ENCODE assay signal across 8 cellular contexts in the genomic region with DNA sequence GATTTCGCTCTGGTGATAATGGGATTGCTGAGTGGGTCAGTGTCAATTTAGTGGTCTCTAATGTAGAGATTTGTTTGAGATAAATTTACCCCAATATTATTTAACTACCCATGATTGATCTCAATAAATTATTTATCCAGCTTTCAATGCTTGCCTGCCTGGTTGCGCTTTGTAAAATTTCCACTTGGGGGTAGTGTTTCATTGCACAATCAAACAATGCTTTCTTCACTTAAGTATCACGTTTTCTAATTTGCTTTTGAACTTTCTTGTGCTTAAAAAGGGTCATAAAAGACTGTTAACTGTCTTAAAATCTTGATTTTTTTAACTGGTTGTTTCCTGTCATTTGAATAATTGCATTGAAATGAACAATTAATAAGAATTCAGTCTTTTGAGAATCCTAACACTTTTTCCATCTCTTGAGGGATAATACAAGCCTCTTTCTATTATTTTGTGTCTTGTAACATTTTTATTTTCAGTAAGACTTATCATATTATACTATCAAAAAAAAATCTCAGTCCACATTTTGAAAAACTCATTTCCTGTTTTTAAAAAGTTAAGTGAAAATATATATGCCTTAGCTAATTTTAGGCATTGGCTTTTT. TPM values are rescaled to one million over a fixed set of nuclear protein-coding genes. Genes with fewer than 3 reads are reported as not detected.
DNase-seq lines count a peak whose midpoint lies in the region; ATAC-seq and TF ChIP-seq lines count a peak whose summit lies in the region.

No MANE protein-coding gene starts in this region.

- peak; percentile 9 for DNase-seq in NCI-H2227 (lab: John Stamatoyannopoulos, UW; ENCODE audit: unreplicated experiment)
- no peak for DNase-seq in NCI-H2227 treated with DMSO at 0.1 percent for 48 hours (lab: John Stamatoyannopoulos, UW)
- DNase-seq in left lung = no peak
- no peak for DNase-seq in vagina (ENCODE audit: extremely low spot score in 2 of 2)
- DNase-seq in central memory CD4-positive, alpha-beta T cell = no peak

- H3K4me1 ChIP-seq in HUES48 (ENCODE audit: control insufficient read depth, insufficient read depth, low read length) (peaks cover 34% of the 10 kb centered on the region), left lung (peaks cover 0 to 16% of the 10 kb centered on the region in 2 donors), vagina (no peaks in the 10 kb centered on the region)

- no peaks in the 10 kb centered on the region for H3K4me1 Mint-ChIP-seq in activated T-helper 17 cell treated with anti-CD3 and anti-CD28 coated beads, Interleukin-2, amount 50 U/mL, for 72 hours

- ATAC-seq in GM19455 (IDR thresholded peaks at IDR 0.05; ENCODE audit: unreplicated experiment) (peak; percentile 56), left lung (peak; percentile 59)
- ATAC-seq in activated T-helper 17 cell treated with anti-CD3 and anti-CD28 coated beads, Interleukin-2, amount 50 U/mL, for 72 hours (replicated peaks) = no peak

- H3K36me3 Mint-ChIP-seq in activated T-helper 17 cell treated with anti-CD3 and anti-CD28 coated beads, Interleukin-2, amount 50 U/mL, for 72 hours (ENCODE audit: low read depth) = peaks cover 70% of the 10 kb centered on the region

- peaks cover 12% of the 10 kb centered on the region for H3K9me3 ChIP-seq in HUES48 (ENCODE audit: control insufficient read depth, insufficient read depth, low read length)
- H3K9me3 ChIP-seq in left lung = peaks cover 0 to 31% of the 10 kb centered on the region in 2 donors
- H3K9me3 ChIP-seq in vagina = peaks cover 8% of the 10 kb centered on the region

- H3K4me3 ChIP-seq in HUES48 (ENCODE audit: low read depth, low read length) = peak overlapping the region; percentile 39
- no peak overlapping the region for H3K4me3 ChIP-seq in left lung
- H3K4me3 ChIP-seq in vagina = no peak overlapping the region

- H3K36me3 ChIP-seq in HUES48 (ENCODE audit: control insufficient read depth, insufficient read depth, low read length) = peaks cover 33% of the 10 kb centered on the region
- peaks cover 0 to 39% of the 10 kb centered on the region in 2 donors for H3K36me3 ChIP-seq in left lung
- peaks cover 0 to 14% of the 10 kb centered on the region in 2 donors for H3K36me3 ChIP-seq in vagina

- H3K27ac ChIP-seq in HUES48 (ENCODE audit: low read depth, low read length) (peak overlapping the region; percentile 83), left lung (no peak overlapping the region), vagina (no peak overlapping the region)

- peaks cover 25% of the 10 kb centered on the region for H3K9me3 Mint-ChIP-seq in activated T-helper 17 cell treated with anti-CD3 and anti-CD28 coated beads, Interleukin-2, amount 50 U/mL, for 72 hours

- no peaks in the 10 kb centered on the region for H3K27me3 ChIP-seq in HUES48 (ENCODE audit: control insufficient read depth, insufficient read depth, low read length)
- H3K27me3 ChIP-seq in left lung = no peaks in the 10 kb centered on the region
- no peaks in the 10 kb centered on the region for H3K27me3 ChIP-seq in vagina

- H3K27me3 Mint-ChIP-seq in activated T-helper 17 cell treated with anti-CD3 and anti-CD28 coated beads, Interleukin-2, amount 50 U/mL, for 72 hours = no peaks in the 10 kb centered on the region

- H3K4me3 Mint-ChIP-seq in activated T-helper 17 cell treated with anti-CD3 and anti-CD28 coated beads, Interleukin-2, amount 50 U/mL, for 72 hours = no peak overlapping the region

- TF ChIP-seq POLR2A in vagina (IDR thresholded peaks at IDR 0.05) = no peak

- no peak overlapping the region for H3K9ac ChIP-seq in HUES48 (ENCODE audit: low read depth, low read length)

- peak overlapping the region; percentile 18 for H3K27ac Mint-ChIP-seq in activated T-helper 17 cell treated with anti-CD3 and anti-CD28 coated beads, Interleukin-2, amount 50 U/mL, for 72 hours

- intact Hi-C loops in left lung (cut with DNase I) = no loop called here
- intact Hi-C loops in vagina (cut with DNase I) = no loop called here

- peak; percentile 24 to 44 for TF ChIP-seq CTCF in left lung (IDR thresholded peaks at IDR 0.05)
- TF ChIP-seq CTCF in vagina (IDR thresholded peaks at IDR 0.05) = peak in 1 of 3 experiments; percentile 36

RNA-seq across cellular contexts. Expression of a gene that starts 18.7 kb away (rescaled TPM):
- 10 to 100 TPM; 41.4 to 61.8 TPM for total RNA-seq in activated T-helper 17 cell treated with anti-CD3 and anti-CD28 coated beads, Interleukin-2, amount 50 U/mL, for 72 hours
- total RNA-seq in left lung = 100 to 1,000 TPM; 351 to 413 TPM
- 137 TPM for total RNA-seq in vagina
